In the genomic region with DNA sequence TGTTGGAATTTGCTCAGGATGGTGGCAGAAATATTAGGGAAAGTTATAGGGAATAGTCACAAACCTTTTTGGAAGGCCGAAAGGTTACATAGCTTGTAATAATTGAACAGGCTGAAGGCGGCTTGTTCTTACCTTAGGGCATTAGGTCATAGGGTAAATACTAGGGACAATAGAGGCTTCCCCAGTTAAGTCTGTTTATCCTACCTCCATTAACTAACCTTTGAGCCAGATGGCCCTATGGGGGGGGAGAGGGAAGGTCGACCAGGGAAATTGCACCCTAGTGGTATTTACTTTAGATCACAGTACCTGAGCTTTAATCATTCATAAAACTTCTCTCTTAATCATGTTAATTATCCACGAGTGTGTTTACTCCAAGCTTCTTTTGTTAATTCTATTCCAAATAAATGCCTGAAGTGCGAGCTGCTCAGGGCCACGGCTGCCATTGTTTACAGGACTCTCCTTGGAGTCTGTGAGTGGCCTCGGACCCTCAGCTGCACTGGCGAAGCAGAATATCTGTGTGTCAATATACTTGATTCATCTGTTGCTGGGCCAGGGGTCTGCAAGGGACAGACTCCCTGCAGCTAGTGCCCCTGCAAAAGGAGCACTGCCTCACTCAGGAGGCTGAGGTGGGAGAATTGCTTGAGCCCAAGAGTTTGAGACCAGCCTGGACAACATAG, we compare ENCODE assay signal across 1 cellular context.
TF ChIP-seq lines count a peak whose summit lies in the region.

No MANE protein-coding gene starts in this region.

TF ChIP-seq in HepG2, 621 proteins besides CTCF, POLR2A, EP300 and RAD21 (continued from another document and continues in another):
- TF ChIP-seq, protein P1, sequence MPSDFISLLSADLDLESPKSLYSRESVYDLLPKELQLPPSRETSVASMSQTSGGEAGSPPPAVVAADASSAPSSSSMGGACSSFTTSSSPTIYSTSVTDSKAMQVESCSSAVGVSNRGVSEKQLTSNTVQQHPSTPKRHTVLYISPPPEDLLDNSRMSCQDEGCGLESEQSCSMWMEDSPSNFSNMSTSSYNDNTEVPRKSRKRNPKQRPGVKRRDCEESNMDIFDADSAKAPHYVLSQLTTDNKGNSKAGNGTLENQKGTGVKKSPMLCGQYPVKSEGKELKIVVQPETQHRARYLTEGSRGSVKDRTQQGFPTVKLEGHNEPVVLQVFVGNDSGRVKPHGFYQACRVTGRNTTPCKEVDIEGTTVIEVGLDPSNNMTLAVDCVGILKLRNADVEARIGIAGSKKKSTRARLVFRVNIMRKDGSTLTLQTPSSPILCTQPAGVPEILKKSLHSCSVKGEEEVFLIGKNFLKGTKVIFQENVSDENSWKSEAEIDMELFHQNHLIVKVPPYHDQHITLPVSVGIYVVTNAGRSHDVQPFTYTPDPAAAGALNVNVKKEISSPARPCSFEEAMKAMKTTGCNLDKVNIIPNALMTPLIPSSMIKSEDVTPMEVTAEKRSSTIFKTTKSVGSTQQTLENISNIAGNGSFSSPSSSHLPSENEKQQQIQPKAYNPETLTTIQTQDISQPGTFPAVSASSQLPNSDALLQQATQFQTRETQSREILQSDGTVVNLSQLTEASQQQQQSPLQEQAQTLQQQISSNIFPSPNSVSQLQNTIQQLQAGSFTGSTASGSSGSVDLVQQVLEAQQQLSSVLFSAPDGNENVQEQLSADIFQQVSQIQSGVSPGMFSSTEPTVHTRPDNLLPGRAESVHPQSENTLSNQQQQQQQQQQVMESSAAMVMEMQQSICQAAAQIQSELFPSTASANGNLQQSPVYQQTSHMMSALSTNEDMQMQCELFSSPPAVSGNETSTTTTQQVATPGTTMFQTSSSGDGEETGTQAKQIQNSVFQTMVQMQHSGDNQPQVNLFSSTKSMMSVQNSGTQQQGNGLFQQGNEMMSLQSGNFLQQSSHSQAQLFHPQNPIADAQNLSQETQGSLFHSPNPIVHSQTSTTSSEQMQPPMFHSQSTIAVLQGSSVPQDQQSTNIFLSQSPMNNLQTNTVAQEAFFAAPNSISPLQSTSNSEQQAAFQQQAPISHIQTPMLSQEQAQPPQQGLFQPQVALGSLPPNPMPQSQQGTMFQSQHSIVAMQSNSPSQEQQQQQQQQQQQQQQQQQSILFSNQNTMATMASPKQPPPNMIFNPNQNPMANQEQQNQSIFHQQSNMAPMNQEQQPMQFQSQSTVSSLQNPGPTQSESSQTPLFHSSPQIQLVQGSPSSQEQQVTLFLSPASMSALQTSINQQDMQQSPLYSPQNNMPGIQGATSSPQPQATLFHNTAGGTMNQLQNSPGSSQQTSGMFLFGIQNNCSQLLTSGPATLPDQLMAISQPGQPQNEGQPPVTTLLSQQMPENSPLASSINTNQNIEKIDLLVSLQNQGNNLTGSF (CRISPR knock-in tag; IDR thresholded peaks at IDR 0.05), result no peak
- TF ChIP-seq ZNF230 (CRISPR knock-in tag; IDR thresholded peaks at IDR 0.05) (no peak), TEAD2 (CRISPR knock-in tag; IDR thresholded peaks at IDR 0.05) (no peak), KLF9 (CRISPR knock-in tag; IDR thresholded peaks at IDR 0.05; ENCODE audit: low read depth) (no peak), ZSCAN20 (CRISPR knock-in tag; IDR thresholded peaks at IDR 0.05; ENCODE audit: borderline replicate concordance) (no peak), ZNF607 (CRISPR knock-in tag; IDR thresholded peaks at IDR 0.05; ENCODE audit: borderline replicate concordance) (no peak), ZNF564 (CRISPR knock-in tag; IDR thresholded peaks at IDR 0.05) (no peak), TBL1XR1 (IDR thresholded peaks at IDR 0.05; ENCODE audit: borderline replicate concordance, low read length, partially characterized antibody) (no peak), ZMYM3 (CRISPR knock-in tag; IDR thresholded peaks at IDR 0.05) (no peak), HNRNPL (IDR thresholded peaks at IDR 0.05; ENCODE audit: low read depth, low read length) (no peak), ZNF337 (CRISPR knock-in tag; IDR thresholded peaks at IDR 0.05; ENCODE audit: borderline replicate concordance, low read depth) (no peak), ATF7 (IDR thresholded peaks at IDR 0.05) (0 out of 2 replicates have a peak, but pooled peaks have one; percentile 10), ATF7 (CRISPR knock-in tag; IDR thresholded peaks at IDR 0.05) (no peak), ZFP90 (CRISPR knock-in tag; IDR thresholded peaks at IDR 0.05; ENCODE audit: borderline replicate concordance) (no peak), FOXA1 (IDR thresholded peaks at IDR 0.05) (no peak), FOXA1 (CRISPR knock-in tag; IDR thresholded peaks at IDR 0.05) (no peak), NCOA2 (CRISPR knock-in tag; IDR thresholded peaks at IDR 0.05) (0 out of 2 replicates have a peak, but pooled peaks have one; percentile 19), SIX1 (CRISPR knock-in tag; IDR thresholded peaks at IDR 0.05; ENCODE audit: borderline replicate concordance) (no peak), ZKSCAN8 (CRISPR knock-in tag; IDR thresholded peaks at IDR 0.05; ENCODE audit: borderline replicate concordance) (no peak), ZFP1 (CRISPR knock-in tag; IDR thresholded peaks at IDR 0.05) (no peak), ZFX (CRISPR knock-in tag; IDR thresholded peaks at IDR 0.05; ENCODE audit: low read depth) (no peak), MIER3 (CRISPR knock-in tag; IDR thresholded peaks at IDR 0.05; ENCODE audit: borderline replicate concordance) (no peak), ZNF468 (CRISPR knock-in tag; IDR thresholded peaks at IDR 0.05) (no peak)
- TF ChIP-seq, protein P2, sequence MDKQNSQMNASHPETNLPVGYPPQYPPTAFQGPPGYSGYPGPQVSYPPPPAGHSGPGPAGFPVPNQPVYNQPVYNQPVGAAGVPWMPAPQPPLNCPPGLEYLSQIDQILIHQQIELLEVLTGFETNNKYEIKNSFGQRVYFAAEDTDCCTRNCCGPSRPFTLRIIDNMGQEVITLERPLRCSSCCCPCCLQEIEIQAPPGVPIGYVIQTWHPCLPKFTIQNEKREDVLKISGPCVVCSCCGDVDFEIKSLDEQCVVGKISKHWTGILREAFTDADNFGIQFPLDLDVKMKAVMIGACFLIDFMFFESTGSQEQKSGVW (CRISPR knock-in tag; IDR thresholded peaks at IDR 0.05; ENCODE audit: borderline replicate concordance), result no peak
- TF ChIP-seq, protein P3, sequence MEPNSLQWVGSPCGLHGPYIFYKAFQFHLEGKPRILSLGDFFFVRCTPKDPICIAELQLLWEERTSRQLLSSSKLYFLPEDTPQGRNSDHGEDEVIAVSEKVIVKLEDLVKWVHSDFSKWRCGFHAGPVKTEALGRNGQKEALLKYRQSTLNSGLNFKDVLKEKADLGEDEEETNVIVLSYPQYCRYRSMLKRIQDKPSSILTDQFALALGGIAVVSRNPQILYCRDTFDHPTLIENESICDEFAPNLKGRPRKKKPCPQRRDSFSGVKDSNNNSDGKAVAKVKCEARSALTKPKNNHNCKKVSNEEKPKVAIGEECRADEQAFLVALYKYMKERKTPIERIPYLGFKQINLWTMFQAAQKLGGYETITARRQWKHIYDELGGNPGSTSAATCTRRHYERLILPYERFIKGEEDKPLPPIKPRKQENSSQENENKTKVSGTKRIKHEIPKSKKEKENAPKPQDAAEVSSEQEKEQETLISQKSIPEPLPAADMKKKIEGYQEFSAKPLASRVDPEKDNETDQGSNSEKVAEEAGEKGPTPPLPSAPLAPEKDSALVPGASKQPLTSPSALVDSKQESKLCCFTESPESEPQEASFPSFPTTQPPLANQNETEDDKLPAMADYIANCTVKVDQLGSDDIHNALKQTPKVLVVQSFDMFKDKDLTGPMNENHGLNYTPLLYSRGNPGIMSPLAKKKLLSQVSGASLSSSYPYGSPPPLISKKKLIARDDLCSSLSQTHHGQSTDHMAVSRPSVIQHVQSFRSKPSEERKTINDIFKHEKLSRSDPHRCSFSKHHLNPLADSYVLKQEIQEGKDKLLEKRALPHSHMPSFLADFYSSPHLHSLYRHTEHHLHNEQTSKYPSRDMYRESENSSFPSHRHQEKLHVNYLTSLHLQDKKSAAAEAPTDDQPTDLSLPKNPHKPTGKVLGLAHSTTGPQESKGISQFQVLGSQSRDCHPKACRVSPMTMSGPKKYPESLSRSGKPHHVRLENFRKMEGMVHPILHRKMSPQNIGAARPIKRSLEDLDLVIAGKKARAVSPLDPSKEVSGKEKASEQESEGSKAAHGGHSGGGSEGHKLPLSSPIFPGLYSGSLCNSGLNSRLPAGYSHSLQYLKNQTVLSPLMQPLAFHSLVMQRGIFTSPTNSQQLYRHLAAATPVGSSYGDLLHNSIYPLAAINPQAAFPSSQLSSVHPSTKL (CRISPR knock-in tag; IDR thresholded peaks at IDR 0.05), result peak; percentile 85
- TF ChIP-seq, protein P4, sequence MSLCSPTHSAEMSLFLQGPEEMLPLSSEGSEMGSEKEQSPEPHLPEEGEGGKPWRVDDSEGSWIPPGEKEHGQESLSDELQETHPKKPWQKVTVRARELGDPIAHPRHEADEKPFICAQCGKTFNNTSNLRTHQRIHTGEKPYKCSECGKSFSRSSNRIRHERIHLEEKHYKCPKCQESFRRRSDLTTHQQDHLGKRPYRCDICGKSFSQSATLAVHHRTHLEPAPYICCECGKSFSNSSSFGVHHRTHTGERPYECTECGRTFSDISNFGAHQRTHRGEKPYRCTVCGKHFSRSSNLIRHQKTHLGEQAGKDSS (CRISPR knock-in tag; IDR thresholded peaks at IDR 0.05; ENCODE audit: borderline replicate concordance, low read depth), result no peak
- TF ChIP-seq, protein P5, sequence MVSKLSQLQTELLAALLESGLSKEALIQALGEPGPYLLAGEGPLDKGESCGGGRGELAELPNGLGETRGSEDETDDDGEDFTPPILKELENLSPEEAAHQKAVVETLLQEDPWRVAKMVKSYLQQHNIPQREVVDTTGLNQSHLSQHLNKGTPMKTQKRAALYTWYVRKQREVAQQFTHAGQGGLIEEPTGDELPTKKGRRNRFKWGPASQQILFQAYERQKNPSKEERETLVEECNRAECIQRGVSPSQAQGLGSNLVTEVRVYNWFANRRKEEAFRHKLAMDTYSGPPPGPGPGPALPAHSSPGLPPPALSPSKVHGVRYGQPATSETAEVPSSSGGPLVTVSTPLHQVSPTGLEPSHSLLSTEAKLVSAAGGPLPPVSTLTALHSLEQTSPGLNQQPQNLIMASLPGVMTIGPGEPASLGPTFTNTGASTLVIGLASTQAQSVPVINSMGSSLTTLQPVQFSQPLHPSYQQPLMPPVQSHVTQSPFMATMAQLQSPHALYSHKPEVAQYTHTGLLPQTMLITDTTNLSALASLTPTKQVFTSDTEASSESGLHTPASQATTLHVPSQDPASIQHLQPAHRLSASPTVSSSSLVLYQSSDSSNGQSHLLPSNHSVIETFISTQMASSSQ (IDR thresholded peaks at IDR 0.05; ENCODE audit: low read depth), result no peak
- TF ChIP-seq, protein P5 (CRISPR knock-in tag; IDR thresholded peaks at IDR 0.05; ENCODE audit: borderline replicate concordance), result no peak
- TF ChIP-seq, protein P6, sequence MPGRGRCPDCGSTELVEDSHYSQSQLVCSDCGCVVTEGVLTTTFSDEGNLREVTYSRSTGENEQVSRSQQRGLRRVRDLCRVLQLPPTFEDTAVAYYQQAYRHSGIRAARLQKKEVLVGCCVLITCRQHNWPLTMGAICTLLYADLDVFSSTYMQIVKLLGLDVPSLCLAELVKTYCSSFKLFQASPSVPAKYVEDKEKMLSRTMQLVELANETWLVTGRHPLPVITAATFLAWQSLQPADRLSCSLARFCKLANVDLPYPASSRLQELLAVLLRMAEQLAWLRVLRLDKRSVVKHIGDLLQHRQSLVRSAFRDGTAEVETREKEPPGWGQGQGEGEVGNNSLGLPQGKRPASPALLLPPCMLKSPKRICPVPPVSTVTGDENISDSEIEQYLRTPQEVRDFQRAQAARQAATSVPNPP (CRISPR knock-in tag; IDR thresholded peaks at IDR 0.05), result no peak
- TF ChIP-seq, protein P7, sequence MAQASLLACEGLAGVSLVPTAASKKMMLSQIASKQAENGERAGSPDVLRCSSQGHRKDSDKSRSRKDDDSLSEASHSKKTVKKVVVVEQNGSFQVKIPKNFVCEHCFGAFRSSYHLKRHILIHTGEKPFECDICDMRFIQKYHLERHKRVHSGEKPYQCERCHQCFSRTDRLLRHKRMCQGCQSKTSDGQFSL (CRISPR knock-in tag; IDR thresholded peaks at IDR 0.05), result peak; percentile 67; the same call in 1 of the 2 replicates
- TF ChIP-seq, protein P8, sequence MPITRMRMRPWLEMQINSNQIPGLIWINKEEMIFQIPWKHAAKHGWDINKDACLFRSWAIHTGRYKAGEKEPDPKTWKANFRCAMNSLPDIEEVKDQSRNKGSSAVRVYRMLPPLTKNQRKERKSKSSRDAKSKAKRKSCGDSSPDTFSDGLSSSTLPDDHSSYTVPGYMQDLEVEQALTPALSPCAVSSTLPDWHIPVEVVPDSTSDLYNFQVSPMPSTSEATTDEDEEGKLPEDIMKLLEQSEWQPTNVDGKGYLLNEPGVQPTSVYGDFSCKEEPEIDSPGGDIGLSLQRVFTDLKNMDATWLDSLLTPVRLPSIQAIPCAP (CRISPR knock-in tag; IDR thresholded peaks at IDR 0.05; ENCODE audit: low read depth), result no peak
